Comparison of ENCODE assay signal across 8 cellular contexts in the genomic region with DNA sequence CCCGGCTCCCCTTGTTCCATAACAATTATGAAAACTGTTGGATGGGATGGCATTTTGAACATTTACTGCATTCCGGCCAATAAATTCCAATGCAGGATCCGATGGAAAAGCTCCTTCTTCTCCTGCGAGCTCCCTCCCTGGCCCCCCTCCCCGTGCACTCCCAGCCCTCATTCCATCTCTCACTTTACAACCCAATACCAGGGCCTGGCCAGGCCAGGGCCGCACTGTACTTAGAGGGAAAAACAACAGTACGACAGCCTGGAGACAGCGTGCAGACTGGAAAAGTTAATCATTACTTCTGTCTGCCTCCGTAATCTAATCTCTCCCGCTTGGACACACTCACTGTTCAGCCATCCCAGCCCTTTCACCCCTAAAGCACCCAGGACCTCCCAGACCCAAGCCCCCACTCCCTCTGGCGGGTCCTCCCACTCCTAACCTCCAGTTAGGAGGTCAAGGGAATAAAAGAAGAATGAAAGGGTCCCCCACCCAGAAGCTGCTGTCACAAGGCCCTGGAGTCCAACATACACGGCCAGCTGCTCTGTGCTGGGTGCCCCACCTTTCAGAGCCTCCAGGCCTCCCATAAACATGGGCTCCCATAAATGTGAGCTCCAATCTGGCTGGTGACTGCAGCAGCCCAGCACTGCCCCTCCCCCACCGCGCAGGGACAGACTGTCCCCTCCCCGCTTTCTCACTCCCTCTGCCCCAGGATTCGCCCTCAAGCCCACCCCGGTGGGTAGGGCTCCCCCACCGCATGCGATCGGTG. TPM values are rescaled to one million over a fixed set of nuclear protein-coding genes. Genes with fewer than 3 reads are reported as not detected.
DNase-seq lines count a peak whose midpoint lies in the region; ATAC-seq and TF ChIP-seq lines count a peak whose summit lies in the region.

No MANE protein-coding gene starts in this region.

- 28 to 42% methylated on average over 11 to 20 of the region's 20 CpGs for WGBS in transverse colon (ENCODE audit: low coverage in 1 of 2), 2 donors

- TF ChIP-seq POLR2A in transverse colon (IDR thresholded peaks at IDR 0.05): peak; percentile 64

- in situ Hi-C loops in transverse colon (cut with MboI; ENCODE audit: low pct_ligation_motif_present in 1 of 4, low pct_unique_long_range_greater_than_20kb in 1 of 4, low sequenced_read_pairs in 3 of 4): no loop called here

- peak; percentile 60 for ATAC-seq in left lung
- no peak for ATAC-seq in omental fat pad (ENCODE audit: low FRiP score)

- H3K4me3 ChIP-seq in left lung (no peak overlapping the region), transverse colon (peak overlapping the region in 1 of 4 donors; percentile 28)

- intact Hi-C loops in left lung (cut with DNase I) (no loop called here), transverse colon (cut with DNase I; ENCODE audit: low total_unique reads) (no loop called here)

- H3K27me3 ChIP-seq in left lung: no peaks in the 10 kb centered on the region
- H3K27me3 ChIP-seq in transverse colon: no peaks in the 10 kb centered on the region

- H3K9me3 ChIP-seq in left lung (no peaks in the 10 kb centered on the region), transverse colon (no peaks in the 10 kb centered on the region)

- no peak for TF ChIP-seq CTCF in left lung (IDR thresholded peaks at IDR 0.05)
- TF ChIP-seq CTCF in transverse colon (IDR thresholded peaks at IDR 0.05): peak in 1 of 5 experiments; percentile 19
- TF ChIP-seq CTCF in omental fat pad (IDR thresholded peaks at IDR 0.05): no peak

- H3K36me3 ChIP-seq in left lung (no peaks in the 10 kb centered on the region), transverse colon (no peaks in the 10 kb centered on the region)

- H3K27ac ChIP-seq in left lung: peak overlapping the region; percentile 78 to 85
- peak overlapping the region; percentile 88 to 98 (median 92) for H3K27ac ChIP-seq in transverse colon

- peak; percentile 17 for DNase-seq in activated T-cell treated with anti-CD3 and anti-CD28 coated beads, Interleukin-2, amount 50 U/mL, for 1 hour
- no peak for DNase-seq in activated T-cell treated with anti-CD3 and anti-CD28 coated beads for 4 hours
- DNase-seq in astrocyte of the hippocampus (ENCODE audit: low read depth, low spot score): peak; percentile 85
- DNase-seq in left lung: no peak
- DNase-seq in transverse colon: peak; percentile 88
- no peak for DNase-seq in omental fat pad (ENCODE audit: low spot score)
- no peak for DNase-seq in NCI-H1930 (lab: John Stamatoyannopoulos, UW)
- no peak for DNase-seq in NK-92 treated with Interleukin-12 subunit alpha and Interleukin-12 subunit beta, amount 100 ng/mL, for 24 hours (lab: John Stamatoyannopoulos, UW)

- TF ChIP-seq EP300 in transverse colon (IDR thresholded peaks at IDR 0.05; ENCODE audit: low read depth): no peak

- H3K4me1 ChIP-seq in left lung (peaks cover 94 to 99% of the 10 kb centered on the region in 2 donors), transverse colon (peaks cover 90 to 98% (median 96%) of the 10 kb centered on the region in 4 donors)

RNA-seq across cellular contexts. Expression of gene SMAD7, which starts 20.6 kb away (rescaled TPM):
- 10 to 100 TPM; 43.3 to 46.3 TPM for total RNA-seq in left lung
- total RNA-seq in transverse colon: 100 to 1,000 TPM in 1 of 4 donors, 10 to 100 TPM in 3; 76.0 to 199 (median 77.1) TPM
- 10 to 100 TPM; 33.6 to 78.4 (median 47.2) TPM for total RNA-seq in omental fat pad

Comparison
In these comparisons a context has a peak if more than half of its experiments do, and no peak if none do; other contexts are left out.
1. DNase-seq: peak in activated T-cell treated with anti-CD3 and anti-CD28 coated beads, Interleukin-2, amount 50 U/mL, for 1 hour (single experiment), astrocyte of the hippocampus (single experiment) and transverse colon (single experiment); none in activated T-cell treated with anti-CD3 and anti-CD28 coated beads for 4 hours (single experiment), left lung (0 of 2), omental fat pad (single experiment), NCI-H1930 (0 of 2) and NK-92 treated with Interleukin-12 subunit alpha and Interleukin-12 subunit beta, amount 100 ng/mL, for 24 hours (single experiment).